Comparison of ENCODE assay signal across 13 cellular contexts in the genomic region with DNA sequence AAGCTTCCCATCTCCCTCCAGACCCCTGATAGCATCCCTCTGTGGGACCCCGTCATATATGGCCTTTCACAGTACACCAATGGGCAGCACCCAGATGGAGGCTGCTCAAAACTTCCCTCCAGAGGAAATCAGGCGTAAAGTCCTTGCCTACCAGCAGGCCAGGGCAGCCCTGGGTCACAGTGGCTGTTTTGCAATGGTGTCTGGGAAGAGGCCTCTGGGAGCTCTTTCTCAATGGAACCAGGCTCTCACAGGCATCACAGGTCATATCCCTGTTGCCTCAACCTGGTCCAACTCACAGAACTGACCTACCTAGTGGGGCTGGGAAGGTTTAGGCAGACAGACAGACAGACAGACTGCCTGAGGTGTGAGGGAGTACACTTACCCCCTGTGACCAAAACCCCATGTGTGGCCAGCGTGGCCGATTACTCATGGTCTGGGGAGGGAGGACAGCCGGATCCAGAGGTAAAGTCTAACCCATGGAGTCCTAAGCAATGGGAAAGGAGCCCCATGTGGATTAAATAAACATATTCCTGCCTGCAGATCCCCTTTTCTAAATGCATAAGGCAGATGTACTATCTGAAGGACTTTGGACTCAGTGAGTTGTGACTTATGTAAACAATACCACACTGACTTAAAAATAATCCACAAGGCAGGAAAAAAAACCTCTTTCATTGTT. TPM values are rescaled to one million over a fixed set of nuclear protein-coding genes. Genes with fewer than 3 reads are reported as not detected.
DNase-seq lines count a peak whose midpoint lies in the region; ATAC-seq and TF ChIP-seq lines count a peak whose summit lies in the region.
"Had no signal": no experiment of that assay in that cellular context is flagged by ENCODE, and none has a peak within 500 bp of the region (broad histone marks: within the 10 kb centered on the region; RNA-seq: fewer than 3 reads in every experiment).

No MANE protein-coding gene starts in this region.

- H3K27me3 ChIP-seq in Caco-2 (replicated peaks; ENCODE audit: control insufficient read depth, insufficient read depth, low read length), result no peaks in the 10 kb centered on the region
- peaks cover 45% of the 10 kb centered on the region for H3K27me3 ChIP-seq in IMR-90 (ENCODE audit: control insufficient read depth, insufficient read depth, low read length)
- H3K27me3 ChIP-seq in right lobe of liver, result no peaks in the 10 kb centered on the region

- intact Hi-C loops in Caco-2 (cut with micrococcal nuclease; ENCODE audit: unreplicated experiment), result loop anchor here (1.0 to 5.0 kb wide), 3 partner anchors 29 to 57 kb away; a partner anchor contains a TSS
- intact Hi-C loops in IMR-90 (cut with micrococcal nuclease), result loop anchor here (1.0 kb wide), 1 partner anchor 10 kb away; no protein-coding TSS in a partner anchor
- intact Hi-C loops in right lobe of liver (cut with DNase I), result loop anchor here in 1 of 2 donors (10.0 kb wide), 1 partner anchor 54 kb away; a partner anchor contains a TSS

- CTCF ChIA-PET in Caco-2 (lab: Charles Lee) (no interaction called here), IMR-90 (lab: Yijun Ruan, JAX) (no interaction called here)

- H4K8ac ChIP-seq in IMR-90 (ENCODE audit: low read depth in 2 of 2, low read length in 2 of 2), result no peak overlapping the region

- H3K4me1 ChIP-seq in Caco-2, result peaks cover 29% of the 10 kb centered on the region
- peaks cover 4% of the 10 kb centered on the region; the same call in 1 of the 2 replicates for H3K4me1 ChIP-seq in IMR-90 (ENCODE audit: control insufficient read depth, insufficient read depth, low read length)
- peaks cover 0 to 41% (median 16%) of the 10 kb centered on the region in 4 donors for H3K4me1 ChIP-seq in right lobe of liver
- H3K4me1 ChIP-seq: left ventricle myocardium inferior had no signal

- H4K91ac ChIP-seq in IMR-90 (ENCODE audit: insufficient read depth, low read depth, low read length), result no peak overlapping the region

- H3K4me1 Mint-ChIP-seq in Caco-2 (ENCODE audit: low read depth, unreplicated experiment), result peaks cover 16% of the 10 kb centered on the region

- peak; percentile 66 for ATAC-seq in IMR-90 (ENCODE audit: low read depth)
- ATAC-seq in right lobe of liver, result peak; percentile 67 to 81 (median 76)
- ATAC-seq in GM18909 (IDR thresholded peaks at IDR 0.05; ENCODE audit: poor library complexity, unreplicated experiment), result no peak
- no peak for ATAC-seq in HG03097 (IDR thresholded peaks at IDR 0.05; ENCODE audit: low FRiP score, unreplicated experiment)
- ATAC-seq in GM19035 (IDR thresholded peaks at IDR 0.05; ENCODE audit: unreplicated experiment), result no peak

- H2AFZ ChIP-seq in IMR-90 (replicated peaks; ENCODE audit: low read length, poor library complexity), result no peak overlapping the region

- H3K79me1 ChIP-seq in IMR-90 (ENCODE audit: low read depth in 1 of 2, low read length in 2 of 2), result no peaks in the 10 kb centered on the region

- no peak overlapping the region for H3K14ac ChIP-seq in IMR-90 (replicated peaks; ENCODE audit: low read depth, low read length)

- no peak overlapping the region for H3K18ac ChIP-seq in IMR-90 (ENCODE audit: low read depth, low read length)

- no CpG with 5 or more reads among the region's 5 CpGs for WGBS in IMR-90 (ENCODE audit: extremely low coverage in 2 of 2, insufficient read length in 1 of 2), 2 experiments
- 30% methylated on average over 3 of the region's 5 CpGs for WGBS in right lobe of liver (ENCODE audit: insufficient coverage, low coverage, low lambda C conversion rate, missing lambda C conversion rate)

- TF ChIP-seq CTCF in Caco-2 (IDR thresholded peaks at IDR 0.05; ENCODE audit: insufficient read depth in 1 of 2, low read depth in 1 of 2, low read length in 1 of 2, severe bottlenecking in 1 of 2, unreplicated experiment in 1 of 2) (no peak), IMR-90 (conservative IDR thresholded peaks at IDR 0.05; ENCODE audit: low read depth, low read length) (no peak), right lobe of liver (IDR thresholded peaks at IDR 0.05) (no peak)

- in situ Hi-C loops in IMR-90 (cut with MboI; ENCODE audit: low sequenced_read_pairs), result no loop called here

- H3K4me3 ChIP-seq in Caco-2 (ENCODE audit: low read depth, low read length) (no peak overlapping the region), IMR-90 (ENCODE audit: insufficient read depth, low read depth, low read length) (no peak overlapping the region), right lobe of liver (no peak overlapping the region)
- H3K4me3 ChIP-seq: left ventricle myocardium inferior had no signal

- DNase-seq in Caco-2 (peak; percentile 55 to 59), IMR-90 (peak; percentile 49), amniotic epithelial cell (ENCODE audit: low read depth) (peak; percentile 69), right lobe of liver (peak; percentile 72 to 91 (median 85))
- no peak for DNase-seq in NK-92 treated with Interleukin-12 subunit alpha and Interleukin-12 subunit beta, amount 100 ng/mL, for 24 hours (lab: John Stamatoyannopoulos, UW)
- DNase-seq: left ventricle myocardium inferior, NCI-H1694 treated with DMSO at 0.1 percent for 48 hours, RPMI8226 had no signal

- no peaks in the 10 kb centered on the region for H3K36me3 Mint-ChIP-seq in Caco-2 (ENCODE audit: insufficient read depth, unreplicated experiment)
- H3K36me3 Mint-ChIP-seq: CD14-positive monocyte had no signal

- no peaks in the 10 kb centered on the region for H3K9me3 ChIP-seq in Caco-2
- no peaks in the 10 kb centered on the region for H3K9me3 ChIP-seq in IMR-90 (ENCODE audit: control insufficient read depth, insufficient read depth, low read length)
- no peaks in the 10 kb centered on the region for H3K9me3 ChIP-seq in right lobe of liver
- H3K9me3 ChIP-seq: left ventricle myocardium inferior had no signal

- H3K27ac Mint-ChIP-seq in Caco-2 (ENCODE audit: unreplicated experiment), result peak overlapping the region; percentile 42
- H3K27ac Mint-ChIP-seq: CD14-positive monocyte had no signal

- H3K4me3 Mint-ChIP-seq in Caco-2 (ENCODE audit: unreplicated experiment), result no peak overlapping the region
- H3K4me3 Mint-ChIP-seq: CD14-positive monocyte had no signal

- no peak overlapping the region for H3K4ac ChIP-seq in IMR-90 (ENCODE audit: low read depth, low read length)

- no peak overlapping the region for H3K4me2 ChIP-seq in IMR-90 (ENCODE audit: low read depth, low read length)

- no peaks in the 10 kb centered on the region for H3K27me3 Mint-ChIP-seq in Caco-2 (ENCODE audit: insufficient read depth, unreplicated experiment)

- H3K36me3 ChIP-seq in Caco-2 (ENCODE audit: control insufficient read depth, insufficient read depth, low read length), result no peaks in the 10 kb centered on the region
- no peaks in the 10 kb centered on the region for H3K36me3 ChIP-seq in IMR-90 (ENCODE audit: control insufficient read depth, insufficient read depth, low read length)
- no peaks in the 10 kb centered on the region for H3K36me3 ChIP-seq in right lobe of liver
- H3K36me3 ChIP-seq: left ventricle myocardium inferior had no signal

- H2BK120ac ChIP-seq in IMR-90 (ENCODE audit: low read depth, low read length), result no peak overlapping the region

- POLR2A ChIA-PET in Caco-2 (lab: Charles Lee), result no interaction called here
- POLR2A ChIA-PET in IMR-90 (lab: Charles Lee; ENCODE audit: unreplicated experiment), result no interaction called here

- H2AK5ac ChIP-seq in IMR-90 (ENCODE audit: low read depth, low read length), result no peak overlapping the region

- no TSS peak for BruUV-seq in Caco-2 (replicated peaks; lab: Mats Ljungman, UMichigan)
- BruUV-seq in IMR-90 (replicated peaks; lab: Mats Ljungman, UMichigan), result no TSS peak

- no peak overlapping the region for H2BK5ac ChIP-seq in IMR-90 (ENCODE audit: low read depth, low read length, poor library complexity, severe bottlenecking)

- H4K20me1 ChIP-seq in IMR-90 (ENCODE audit: insufficient read depth, low read length), result 0 out of 2 replicates have a peak, but pooled peaks cover 3% of the 10 kb centered on the region

- H4K5ac ChIP-seq in IMR-90 (ENCODE audit: low read depth, low read length), result no peak overlapping the region

- H3K23ac ChIP-seq in IMR-90 (ENCODE audit: low read depth, low read length), result 0 out of 2 replicates have a peak overlapping the region, but pooled peaks have one; percentile 29

- dilution Hi-C loops in IMR-90 (cut with HindIII; ENCODE audit: low sequenced_read_pairs, unreplicated experiment), result no loop called here

- no peak overlapping the region for H2BK20ac ChIP-seq in IMR-90 (ENCODE audit: low read depth, low read length)

- TF ChIP-seq RAD21 in IMR-90 (IDR thresholded peaks at IDR 0.05; ENCODE audit: low read length), result no peak

- H3K9ac ChIP-seq in IMR-90 (ENCODE audit: low read depth, low read length), result no peak overlapping the region

- H3K27ac ChIP-seq in IMR-90 (ENCODE audit: insufficient read depth, low read length) (no peak overlapping the region), right lobe of liver (peak overlapping the region; percentile 6 to 57 (median 56))
- H3K27ac ChIP-seq: left ventricle myocardium inferior, VCaP had no signal

- no peak overlapping the region for H2BK15ac ChIP-seq in IMR-90 (ENCODE audit: low read depth, low read length)

- no peak overlapping the region for H3K56ac ChIP-seq in IMR-90 (ENCODE audit: extremely low read depth, insufficient read depth, low read length)

- peaks cover 9% of the 10 kb centered on the region; the same call in 1 of the 2 replicates for H3K9me1 ChIP-seq in IMR-90 (ENCODE audit: insufficient read depth, low read length)

- TF ChIP-seq POLR2A in IMR-90 (IDR thresholded peaks at IDR 0.05; ENCODE audit: low read depth, low read length) (no peak), right lobe of liver (IDR thresholded peaks at IDR 0.05) (no peak)

- H3K9me3 Mint-ChIP-seq in Caco-2 (ENCODE audit: unreplicated experiment), result no peaks in the 10 kb centered on the region
- H3K9me3 Mint-ChIP-seq: CD14-positive monocyte had no signal

- no peak overlapping the region for H2AK9ac ChIP-seq in IMR-90 (replicated peaks; ENCODE audit: low read depth, low read length, poor library complexity)

TF ChIP-seq in IMR-90, 13 proteins besides CTCF, POLR2A, EP300 and RAD21 (continues in another document):
- TF ChIP-seq CEBPB (IDR thresholded peaks at IDR 0.05; ENCODE audit: low read depth, low read length) (peak; percentile 18; the same call in 1 of the 2 replicates), FOS (IDR thresholded peaks at IDR 0.05; ENCODE audit: low read depth, low read length) (no peak)
- TF ChIP-seq, protein P1, sequence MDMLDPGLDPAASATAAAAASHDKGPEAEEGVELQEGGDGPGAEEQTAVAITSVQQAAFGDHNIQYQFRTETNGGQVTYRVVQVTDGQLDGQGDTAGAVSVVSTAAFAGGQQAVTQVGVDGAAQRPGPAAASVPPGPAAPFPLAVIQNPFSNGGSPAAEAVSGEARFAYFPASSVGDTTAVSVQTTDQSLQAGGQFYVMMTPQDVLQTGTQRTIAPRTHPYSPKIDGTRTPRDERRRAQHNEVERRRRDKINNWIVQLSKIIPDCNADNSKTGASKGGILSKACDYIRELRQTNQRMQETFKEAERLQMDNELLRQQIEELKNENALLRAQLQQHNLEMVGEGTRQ (IDR thresholded peaks at IDR 0.05; ENCODE audit: low read depth, low read length), result no peak

RNA-seq across cellular contexts. Expression of a gene that starts 58.2 kb away (rescaled TPM):
- total RNA-seq in Caco-2 (2022) (27.7 and 28.9 TPM in 2 replicates), IMR-90 (2012; rRNA removed) (1.1 and 1.4 TPM in 2 replicates), right lobe of liver (10 to 100 TPM in 2 of 6 experiments, 1 to 10 TPM in 4; 6.5 to 13.0 (median 8.8) TPM)
- 1.7 TPM in 2 replicates for polyA plus RNA-seq in IMR-90 (2012; rRNA removed)
- 0.78 and 1.4 TPM in 2 replicates for polyA plus RNA-seq in IMR-90 (2012; cell fraction: cytosol; rRNA removed)
- polyA plus RNA-seq in IMR-90 (2012; cell fraction: nucleus; rRNA removed; ENCODE audit: low replicate concordance), result 2.6 and 5.7 TPM in 2 replicates

Comparison
In these comparisons a context has a peak if more than half of its experiments do, and no peak if none do; other contexts are left out.
1. ATAC-seq: peak in IMR-90 (single experiment) and right lobe of liver (4 of 4); none in GM18909 (single experiment), HG03097 (single experiment) and GM19035 (single experiment).